In genomic region chr16:48203974-48204824, GRCh38 we compare ENCODE assay signal across 22 cellular contexts. TPM values are rescaled to one million over a fixed set of nuclear protein-coding genes. Genes with fewer than 3 reads are reported as not detected.
DNase-seq lines count a peak whose midpoint lies in the region; ATAC-seq, FAIRE-seq and TF ChIP-seq lines count a peak whose summit lies in the region.
"Had no signal": no experiment of that assay in that cellular context is flagged by ENCODE, and none has a peak within 500 bp of the region (broad histone marks: within the 10 kb centered on the region; RNA-seq: fewer than 3 reads in every experiment).

No MANE protein-coding gene starts in this region.

- TF ChIP-seq CTCF in A549 (IDR thresholded peaks at IDR 0.05): no peak

- H3K27ac ChIP-seq in A549: peak overlapping the region; percentile 64 to 65
- H3K27ac ChIP-seq: BLaER1 had no signal

- TF ChIP-seq POLR2A in A549 (IDR thresholded peaks at IDR 0.05; ENCODE audit: low read length): no peak

- no peaks in the 10 kb centered on the region for H3K36me3 ChIP-seq in H7 (replicated peaks; ENCODE audit: control insufficient read depth, insufficient read depth, low read length)
- H3K36me3 ChIP-seq: BLaER1, HAP-1 had no signal

- intact Hi-C loops in left colon (cut with DNase I, micrococcal nuclease): no loop called here

- CTCF ChIA-PET in A549 (lab: Yijun Ruan, JAX): no interaction called here

- no peak for FAIRE-seq in A549 (lab: Jason Lieb, UNC)
- FAIRE-seq: D721Med, RCC 7860 had no signal

- no peak for TF ChIP-seq EP300 in A549 (IDR thresholded peaks at IDR 0.05)

- no peak for TF ChIP-seq RAD21 in A549 (conservative IDR thresholded peaks at IDR 0.05 in 1 of 2, IDR thresholded peaks at IDR 0.05 in 1 of 2)

- POLR2A ChIA-PET in A549 (lab: Yijun Ruan, JAX): no interaction called here

- peak overlapping the region; percentile 69 for H3K4me2 ChIP-seq in A549
- H3K4me2 ChIP-seq: BLaER1 had no signal

- WGBS in A549 (ENCODE audit: missing lambda C conversion rate): 59% methylated on average over 8 of the region's 8 CpGs

- no peaks in the 10 kb centered on the region for H3K9me3 ChIP-seq in A549
- H3K9me3 ChIP-seq: BLaER1, HAP-1 had no signal

- H3K4me3 ChIP-seq in A549: no peak overlapping the region
- H3K4me3 ChIP-seq in H7 (ENCODE audit: insufficient read depth, low read depth, low read length): no peak overlapping the region
- H3K4me3 ChIP-seq: BLaER1, HAP-1 had no signal

- ATAC-seq in A549: peak; percentile 85 to 86; a peak in 5 of 6 replicates
- peak; percentile 96 for ATAC-seq in left colon
- ATAC-seq in SK-N-SH treated with all-trans-retinoic acid at 6 μM for 48 hours: no peak
- ATAC-seq: CD8-positive, alpha-beta T cell had no signal

- DNase-seq in A549 (ENCODE audit: low read depth in 1 of 2, low spot score in 1 of 2) (peak in 1 of 2 experiments; percentile 44), HuH-7.5 (ENCODE audit: low spot score) (peak; percentile 37), left colon (peak in 1 of 2 donors; percentile 12), renal cortical epithelial cell (ENCODE audit: low read depth) (peak; percentile 21), H7 (no peak), RPMI8226 (no peak)
- DNase-seq: CD8-positive, alpha-beta T cell; DMS79 treated with DMSO at 0.1 percent for 48 hours; NCI-H1092 treated with DMSO at 0.1 percent for 48 hours; NCI-H2081; NCI-H446 treated with DMSO at 0.1 percent for 48 hours; NCI-H774; Right ventricle myocardium superior had no signal

- no peaks in the 10 kb centered on the region for H3K27me3 ChIP-seq in H7 (ENCODE audit: control insufficient read depth, insufficient read depth, low read length)
- H3K27me3 ChIP-seq: BLaER1 had no signal

- peaks cover 32% of the 10 kb centered on the region for H3K4me1 ChIP-seq in A549
- H3K4me1 ChIP-seq: BLaER1, HAP-1 had no signal

TF ChIP-seq in A549, 52 proteins besides CTCF, POLR2A, EP300 and RAD21:
- TF ChIP-seq MAFK (IDR thresholded peaks at IDR 0.05; ENCODE audit: partially characterized antibody): peak; percentile 32
- TF ChIP-seq, protein P1, sequence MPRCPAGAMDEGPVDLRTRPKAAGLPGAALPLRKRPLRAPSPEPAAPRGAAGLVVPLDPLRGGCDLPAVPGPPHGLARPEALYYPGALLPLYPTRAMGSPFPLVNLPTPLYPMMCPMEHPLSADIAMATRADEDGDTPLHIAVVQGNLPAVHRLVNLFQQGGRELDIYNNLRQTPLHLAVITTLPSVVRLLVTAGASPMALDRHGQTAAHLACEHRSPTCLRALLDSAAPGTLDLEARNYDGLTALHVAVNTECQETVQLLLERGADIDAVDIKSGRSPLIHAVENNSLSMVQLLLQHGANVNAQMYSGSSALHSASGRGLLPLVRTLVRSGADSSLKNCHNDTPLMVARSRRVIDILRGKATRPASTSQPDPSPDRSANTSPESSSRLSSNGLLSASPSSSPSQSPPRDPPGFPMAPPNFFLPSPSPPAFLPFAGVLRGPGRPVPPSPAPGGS (IDR thresholded peaks at IDR 0.05): no peak
- no peak for TF ChIP-seq HOXA7 (CRISPR knock-in tag; IDR thresholded peaks at IDR 0.05)
- TF ChIP-seq ZNF302 (CRISPR knock-in tag; IDR thresholded peaks at IDR 0.05): no peak
- TF ChIP-seq FOSB (CRISPR knock-in tag; IDR thresholded peaks at IDR 0.05): no peak
- no peak for TF ChIP-seq RCOR1 (IDR thresholded peaks at IDR 0.05; ENCODE audit: low read depth, low read length)
- no peak for TF ChIP-seq GATA3 (IDR thresholded peaks at IDR 0.05; ENCODE audit: borderline replicate concordance)
- 0 out of 2 replicates have a peak, but pooled peaks have one; percentile 31 for TF ChIP-seq EHMT2 (IDR thresholded peaks at IDR 0.05; ENCODE audit: low read depth)
- peak; percentile 71 to 84; a peak in 3 of 4 replicates for TF ChIP-seq CEBPB (IDR thresholded peaks at IDR 0.05)
- TF ChIP-seq, protein P2, sequence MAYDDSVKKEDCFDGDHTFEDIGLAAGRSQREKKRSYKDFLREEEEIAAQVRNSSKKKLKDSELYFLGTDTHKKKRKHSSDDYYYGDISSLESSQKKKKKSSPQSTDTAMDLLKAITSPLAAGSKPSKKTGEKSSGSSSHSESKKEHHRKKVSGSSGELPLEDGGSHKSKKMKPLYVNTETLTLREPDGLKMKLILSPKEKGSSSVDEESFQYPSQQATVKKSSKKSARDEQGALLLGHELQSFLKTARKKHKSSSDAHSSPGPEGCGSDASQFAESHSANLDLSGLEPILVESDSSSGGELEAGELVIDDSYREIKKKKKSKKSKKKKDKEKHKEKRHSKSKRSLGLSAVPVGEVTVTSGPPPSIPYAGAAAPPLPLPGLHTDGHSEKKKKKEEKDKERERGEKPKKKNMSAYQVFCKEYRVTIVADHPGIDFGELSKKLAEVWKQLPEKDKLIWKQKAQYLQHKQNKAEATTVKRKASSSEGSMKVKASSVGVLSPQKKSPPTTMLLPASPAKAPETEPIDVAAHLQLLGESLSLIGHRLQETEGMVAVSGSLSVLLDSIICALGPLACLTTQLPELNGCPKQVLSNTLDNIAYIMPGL (CRISPR knock-in tag; IDR thresholded peaks at IDR 0.05; ENCODE audit: borderline replicate concordance): no peak

TF ChIP-seq in SK-N-SH treated with all-trans-retinoic acid at 6 μM for 48 hours, 23 proteins besides CTCF, POLR2A, EP300 and RAD21:
- TF ChIP-seq ZFP3 (CRISPR knock-in tag; IDR thresholded peaks at IDR 0.05): no peak
- TF ChIP-seq, protein P3, sequence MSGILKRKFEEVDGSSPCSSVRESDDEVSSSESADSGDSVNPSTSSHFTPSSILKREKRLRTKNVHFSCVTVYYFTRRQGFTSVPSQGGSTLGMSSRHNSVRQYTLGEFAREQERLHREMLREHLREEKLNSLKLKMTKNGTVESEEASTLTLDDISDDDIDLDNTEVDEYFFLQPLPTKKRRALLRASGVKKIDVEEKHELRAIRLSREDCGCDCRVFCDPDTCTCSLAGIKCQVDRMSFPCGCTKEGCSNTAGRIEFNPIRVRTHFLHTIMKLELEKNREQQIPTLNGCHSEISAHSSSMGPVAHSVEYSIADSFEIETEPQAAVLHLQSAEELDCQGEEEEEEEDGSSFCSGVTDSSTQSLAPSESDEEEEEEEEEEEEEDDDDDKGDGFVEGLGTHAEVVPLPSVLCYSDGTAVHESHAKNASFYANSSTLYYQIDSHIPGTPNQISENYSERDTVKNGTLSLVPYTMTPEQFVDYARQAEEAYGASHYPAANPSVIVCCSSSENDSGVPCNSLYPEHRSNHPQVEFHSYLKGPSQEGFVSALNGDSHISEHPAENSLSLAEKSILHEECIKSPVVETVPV (CRISPR knock-in tag; IDR thresholded peaks at IDR 0.05): no peak
- TF ChIP-seq, protein P4, sequence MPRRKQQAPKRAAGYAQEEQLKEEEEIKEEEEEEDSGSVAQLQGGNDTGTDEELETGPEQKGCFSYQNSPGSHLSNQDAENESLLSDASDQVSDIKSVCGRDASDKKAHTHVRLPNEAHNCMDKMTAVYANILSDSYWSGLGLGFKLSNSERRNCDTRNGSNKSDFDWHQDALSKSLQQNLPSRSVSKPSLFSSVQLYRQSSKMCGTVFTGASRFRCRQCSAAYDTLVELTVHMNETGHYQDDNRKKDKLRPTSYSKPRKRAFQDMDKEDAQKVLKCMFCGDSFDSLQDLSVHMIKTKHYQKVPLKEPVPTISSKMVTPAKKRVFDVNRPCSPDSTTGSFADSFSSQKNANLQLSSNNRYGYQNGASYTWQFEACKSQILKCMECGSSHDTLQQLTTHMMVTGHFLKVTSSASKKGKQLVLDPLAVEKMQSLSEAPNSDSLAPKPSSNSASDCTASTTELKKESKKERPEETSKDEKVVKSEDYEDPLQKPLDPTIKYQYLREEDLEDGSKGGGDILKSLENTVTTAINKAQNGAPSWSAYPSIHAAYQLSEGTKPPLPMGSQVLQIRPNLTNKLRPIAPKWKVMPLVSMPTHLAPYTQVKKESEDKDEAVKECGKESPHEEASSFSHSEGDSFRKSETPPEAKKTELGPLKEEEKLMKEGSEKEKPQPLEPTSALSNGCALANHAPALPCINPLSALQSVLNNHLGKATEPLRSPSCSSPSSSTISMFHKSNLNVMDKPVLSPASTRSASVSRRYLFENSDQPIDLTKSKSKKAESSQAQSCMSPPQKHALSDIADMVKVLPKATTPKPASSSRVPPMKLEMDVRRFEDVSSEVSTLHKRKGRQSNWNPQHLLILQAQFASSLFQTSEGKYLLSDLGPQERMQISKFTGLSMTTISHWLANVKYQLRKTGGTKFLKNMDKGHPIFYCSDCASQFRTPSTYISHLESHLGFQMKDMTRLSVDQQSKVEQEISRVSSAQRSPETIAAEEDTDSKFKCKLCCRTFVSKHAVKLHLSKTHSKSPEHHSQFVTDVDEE (CRISPR knock-in tag; IDR thresholded peaks at IDR 0.05): no peak
TF ChIP-seq in SK-N-SH treated with all-trans-retinoic acid at 6 μM for 48 hours: peak in this region for 0.

RNA-seq across cellular contexts. Expression of gene LONP2, which starts 39.9 kb away (rescaled TPM):
- 51.3 and 53.6 TPM in 2 replicates for polyA plus RNA-seq in A549 (2011; rRNA removed)
- polyA plus RNA-seq in A549 (2012; cell fraction: cytosol; rRNA removed): 13.1 and 16.4 TPM in 2 replicates
- polyA plus RNA-seq in A549 (2012; cell fraction: nucleus; rRNA removed): 16.6 and 17.1 TPM in 2 replicates
- 27.8 to 29.7 TPM (median 29.1 TPM) in 3 replicates for polyA plus RNA-seq in A549 (2017; fragmentation: RNase III; extraction: RNeasy Plus Mini Kit Qiagen cat#74134 plus additional on column Dnase treatment)
- 96.9 and 112 TPM in 2 replicates for polyA minus RNA-seq in A549 (2011; rRNA and poly(A)+ RNA removed)
- total RNA-seq in left colon: 10 to 100 TPM; 62.8 to 64.1 TPM
- 44.8 and 96.0 TPM in 2 replicates for total RNA-seq in renal cortical epithelial cell
- 26.4 and 35.5 TPM in 2 replicates for total RNA-seq in H7 (2014; rRNA removed; shearing (Covaris generic))

RNA-seq across cellular contexts. Expression of gene ABCC11, which starts 43.1 kb away (rescaled TPM):
- polyA plus RNA-seq in A549 (2011; rRNA removed) (0.21 and 0.22 TPM in 2 replicates), A549 (2017; fragmentation: RNase III; extraction: RNeasy Plus Mini Kit Qiagen cat#74134 plus additional on column Dnase treatment) (0.05 to 0.19 TPM (median 0.09 TPM) in 3 replicates)
- 0.05 and 0.08 TPM in 2 replicates for polyA plus RNA-seq in A549 (2012; cell fraction: cytosol; rRNA removed)
- 0.18 and 0.24 TPM in 2 replicates for polyA plus RNA-seq in A549 (2012; cell fraction: nucleus; rRNA removed)
- 0.10 and 0.83 TPM in 2 replicates for polyA minus RNA-seq in A549 (2011; rRNA and poly(A)+ RNA removed)
- total RNA-seq in left colon (under 1 TPM; 0.34 to 0.61 TPM), renal cortical epithelial cell (0.05 TPM in 1 of 2 replicates, not detected in the other)
- total RNA-seq in H7 (2014; rRNA removed; shearing (Covaris generic)): 0.03 TPM in 1 of 2 replicates, not detected in the other
- total RNA-seq: A673, HT1080, Right ventricle myocardium superior had no signal

RNA-seq across cellular contexts. Expression of gene ABCC12, which starts 48.4 kb away (rescaled TPM):
- 0.23 and 0.24 TPM in 2 replicates for polyA plus RNA-seq in A549 (2011; rRNA removed)
- polyA plus RNA-seq in A549 (2012; cell fraction: cytosol; rRNA removed): 0.11 and 0.16 TPM in 2 replicates
- 0.41 and 1.5 TPM in 2 replicates for polyA plus RNA-seq in A549 (2012; cell fraction: nucleus; rRNA removed)
- polyA plus RNA-seq in A549 (2017; fragmentation: RNase III; extraction: RNeasy Plus Mini Kit Qiagen cat#74134 plus additional on column Dnase treatment): 0.13 TPM in 1 of 3 replicates, not detected in the others
- polyA minus RNA-seq in A549 (2011; rRNA and poly(A)+ RNA removed): not detected in 2 replicates
- total RNA-seq in left colon: not detected
- total RNA-seq in renal cortical epithelial cell: not detected in 2 replicates
- total RNA-seq in H7 (2014; rRNA removed; shearing (Covaris generic)): not detected in 2 replicates
- total RNA-seq: A673; CD8-positive, alpha-beta T cell; HT1080; LHCN-M2; OCI-LY7; Right ventricle myocardium superior had no signal

Comparison
In these comparisons a context has a peak if more than half of its experiments do, and no peak if none do; other contexts are left out.
1. DNase-seq: peak in HuH-7.5 (single experiment) and renal cortical epithelial cell (single experiment); none in H7 (single experiment) and RPMI8226 (single experiment).